ENCODE assay signal across 9 cellular contexts in the genomic region with DNA sequence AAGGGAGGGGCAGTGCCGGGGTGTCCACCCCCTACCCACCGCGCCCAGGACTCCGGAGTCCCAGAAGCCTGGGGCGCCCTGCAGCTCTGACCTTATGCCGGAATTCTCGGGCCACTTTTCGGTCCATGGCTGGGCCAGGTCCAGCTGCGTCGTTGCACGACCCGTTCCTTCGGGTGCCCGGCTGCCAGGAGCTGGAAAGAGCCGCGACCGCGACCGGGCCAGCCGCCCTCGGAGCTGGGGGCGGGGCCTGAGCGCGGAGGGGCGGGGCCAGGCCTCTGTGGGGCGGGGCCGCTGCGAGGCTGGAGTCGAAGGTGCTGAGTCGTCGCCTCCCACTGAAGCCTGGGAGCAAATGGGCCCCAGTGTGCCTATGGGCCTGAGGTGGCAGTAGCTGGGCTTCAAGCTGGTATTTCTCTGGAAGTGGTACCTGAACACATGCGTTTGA. TPM values are rescaled to one million over a fixed set of nuclear protein-coding genes. Genes with fewer than 3 reads are reported as not detected.
DNase-seq lines count a peak whose midpoint lies in the region; ATAC-seq and TF ChIP-seq lines count a peak whose summit lies in the region.
"Had no signal": no experiment of that assay in that cellular context is flagged by ENCODE, and none has a peak within 500 bp of the region (broad histone marks: within the 10 kb centered on the region; RNA-seq: fewer than 3 reads in every experiment).

A gene (minus strand): TSS at position 236 of the 442 bp plus-strand sequence. CDS start 109 bp downstream, at position 127.

- H3K9me3 ChIP-seq in stomach: no peaks in the 10 kb centered on the region
- H3K9me3 ChIP-seq: SJSA1 had no signal

- no peak for TF ChIP-seq CTCF in stomach (IDR thresholded peaks at IDR 0.05)
- no peak for TF ChIP-seq CTCF in omental fat pad (IDR thresholded peaks at IDR 0.05)

- H3K36me3 ChIP-seq in stomach: no peaks in the 10 kb centered on the region
- H3K36me3 ChIP-seq: SJSA1 had no signal

- H3K4me1 ChIP-seq in stomach: peaks cover 4 to 9% (median 8%) of the 10 kb centered on the region in 4 donors
- H3K4me1 ChIP-seq: SJSA1 had no signal

- DNase-seq in T-helper 2 cell treated with Interferon-gamma antibody and Interleukin-4, amounts not matched to agents 5 μg/mL and 100 μg/mL, for 36 hours (ENCODE audit: low spot score): peak; percentile 20
- DNase-seq in T-helper 2 cell: no peak
- DNase-seq in activated naive CD4-positive, alpha-beta T cell treated with anti-CD3 and anti-CD28 coated beads, Interleukin-2, amount 10 ng/mL, durations not matched to agents 7 days and 5 days: peak; percentile 47
- DNase-seq in left kidney (ENCODE audit: low read depth, low spot score): peak; percentile 65
- peak; percentile 72 for DNase-seq in stomach
- DNase-seq in omental fat pad (ENCODE audit: low spot score): no peak
- DNase-seq in AML-193 (lab: John Stamatoyannopoulos, UW): no peak

- H3K27ac ChIP-seq in stomach: peak within 1 kb of the TSS; percentile 44 to 75 (median 69)
- H3K27ac ChIP-seq: SJSA1 had no signal

- no peak within 1 kb of the TSS for H3K4me3 Mint-ChIP-seq in T-helper 2 cell treated with Interferon-gamma antibody and Interleukin-4, amounts not matched to agents 5 μg/mL and 100 μg/mL, for 36 hours
- H3K4me3 Mint-ChIP-seq in activated naive CD4-positive, alpha-beta T cell treated with anti-CD3 and anti-CD28 coated beads, Interleukin-2, amount 10 ng/mL, durations not matched to agents 7 days and 5 days: no peak within 1 kb of the TSS

- CTCF ChIA-PET in activated naive CD4-positive, alpha-beta T cell treated with anti-CD3 and anti-CD28 coated beads, Interleukin-2, amount 10 ng/mL, durations not matched to agents 7 days and 5 days (lab: Charles Lee): interaction anchor here (0.8 to 1.3 kb wide), 2 partner anchors 16 to 160 kb away, joined by 3 to 4 read pairs; no protein-coding TSS in a partner anchor

- no peak for ATAC-seq in omental fat pad (ENCODE audit: low FRiP score)
- no peak for ATAC-seq in GM19467 (IDR thresholded peaks at IDR 0.05; ENCODE audit: unreplicated experiment)

- no peaks in the 10 kb centered on the region for H3K36me3 Mint-ChIP-seq in T-helper 2 cell treated with Interferon-gamma antibody and Interleukin-4, amounts not matched to agents 5 μg/mL and 100 μg/mL, for 36 hours (ENCODE audit: low read depth)
- H3K36me3 Mint-ChIP-seq in activated naive CD4-positive, alpha-beta T cell treated with anti-CD3 and anti-CD28 coated beads, Interleukin-2, amount 10 ng/mL, durations not matched to agents 7 days and 5 days: no peaks in the 10 kb centered on the region

- H3K4me3 ChIP-seq in stomach: peak within 1 kb of the TSS; percentile 31 to 55 (median 45)
- H3K4me3 ChIP-seq: SJSA1 had no signal

- H3K27me3 ChIP-seq in stomach: peaks cover 0 to 57% (median 20%) of the 10 kb centered on the region in 3 donors

- WGBS in stomach, 5 donors: 4 to 13% (median 7%) methylated on average over 10 to 32 of the region's 32 CpGs

- no peak for TF ChIP-seq EP300 in stomach (IDR thresholded peaks at IDR 0.05)

- no peaks in the 10 kb centered on the region for H3K4me1 Mint-ChIP-seq in T-helper 2 cell treated with Interferon-gamma antibody and Interleukin-4, amounts not matched to agents 5 μg/mL and 100 μg/mL, for 36 hours (ENCODE audit: low read depth)
- peaks cover 2% of the 10 kb centered on the region for H3K4me1 Mint-ChIP-seq in activated naive CD4-positive, alpha-beta T cell treated with anti-CD3 and anti-CD28 coated beads, Interleukin-2, amount 10 ng/mL, durations not matched to agents 7 days and 5 days

- peaks cover 43% of the 10 kb centered on the region for H3K27me3 Mint-ChIP-seq in T-helper 2 cell treated with Interferon-gamma antibody and Interleukin-4, amounts not matched to agents 5 μg/mL and 100 μg/mL, for 36 hours (ENCODE audit: low read depth)
- H3K27me3 Mint-ChIP-seq in activated naive CD4-positive, alpha-beta T cell treated with anti-CD3 and anti-CD28 coated beads, Interleukin-2, amount 10 ng/mL, durations not matched to agents 7 days and 5 days: peaks cover 73% of the 10 kb centered on the region

- no peaks in the 10 kb centered on the region for H3K9me3 Mint-ChIP-seq in T-helper 2 cell treated with Interferon-gamma antibody and Interleukin-4, amounts not matched to agents 5 μg/mL and 100 μg/mL, for 36 hours
- no peaks in the 10 kb centered on the region for H3K9me3 Mint-ChIP-seq in activated naive CD4-positive, alpha-beta T cell treated with anti-CD3 and anti-CD28 coated beads, Interleukin-2, amount 10 ng/mL, durations not matched to agents 7 days and 5 days

- intact Hi-C loops in stomach (cut with DNase I; ENCODE audit: low total_unique reads): no loop called here

- no peak within 1 kb of the TSS for H3K27ac Mint-ChIP-seq in T-helper 2 cell treated with Interferon-gamma antibody and Interleukin-4, amounts not matched to agents 5 μg/mL and 100 μg/mL, for 36 hours
- H3K27ac Mint-ChIP-seq in activated naive CD4-positive, alpha-beta T cell treated with anti-CD3 and anti-CD28 coated beads, Interleukin-2, amount 10 ng/mL, durations not matched to agents 7 days and 5 days: no peak within 1 kb of the TSS

- no peak for TF ChIP-seq POLR2A in stomach (IDR thresholded peaks at IDR 0.05)

RNA-seq across cellular contexts. Expression of the gene that starts here (rescaled TPM):
- total RNA-seq in stomach: 100 to 1,000 TPM in 1 of 5 donors, 10 to 100 TPM in 3, 1 to 10 TPM in 1; 9.4 to 107 (median 22.6) TPM
- polyA plus RNA-seq in stomach: 10 to 100 TPM in 1 of 3 donors, 1 to 10 TPM in 2; 4.8 to 42.5 (median 7.1) TPM
- total RNA-seq in omental fat pad: under 1 TPM in 1 of 4 donors, not detected in 3; 0.19 TPM
- total RNA-seq: SJSA1 had no signal

Comparison
In these comparisons a context has a peak if more than half of its experiments do, and no peak if none do; other contexts are left out.
1. RNA of the gene that starts here (total RNA-seq): 9.4 to 107 TPM in stomach; 0.19 TPM in omental fat pad; every median in the first group is over 4 times any median in the second.
2. DNase-seq: peak in T-helper 2 cell treated with Interferon-gamma antibody and Interleukin-4, amounts not matched to agents 5 μg/mL and 100 μg/mL, for 36 hours (single experiment), activated naive CD4-positive, alpha-beta T cell treated with anti-CD3 and anti-CD28 coated beads, Interleukin-2, amount 10 ng/mL, durations not matched to agents 7 days and 5 days (single experiment), left kidney (single experiment) and stomach (single experiment); none in T-helper 2 cell (0 of 5), omental fat pad (single experiment) and AML-193 (0 of 2).